ENCODE assay signal across 8 cellular contexts in genomic region chr20:49813305-49813974, GRCh38. TPM values are rescaled to one million over a fixed set of nuclear protein-coding genes. Genes with fewer than 3 reads are reported as not detected.
DNase-seq lines count a peak whose midpoint lies in the region; ATAC-seq and TF ChIP-seq lines count a peak whose summit lies in the region.

No MANE protein-coding gene starts in this region.

- H3K9me3 Mint-ChIP-seq in activated naive CD4-positive, alpha-beta T cell treated with anti-CD3 and anti-CD28 coated beads, Interleukin-2, amount 50 U/mL, for 24 hours = no peaks in the 10 kb centered on the region
- no peaks in the 10 kb centered on the region for H3K9me3 Mint-ChIP-seq in type B pancreatic cell

- H3K36me3 ChIP-seq in ascending aorta = peaks cover 0 to 23% of the 10 kb centered on the region in 2 donors
- peaks cover 0 to 17% (median 3%) of the 10 kb centered on the region in 4 donors for H3K36me3 ChIP-seq in right lobe of liver

- H3K27ac ChIP-seq in ascending aorta (peak overlapping the region; percentile 89 to 96), right lobe of liver (peak overlapping the region; percentile 90 to 98 (median 92))

- H3K27me3 ChIP-seq in ascending aorta (no peaks in the 10 kb centered on the region), right lobe of liver (no peaks in the 10 kb centered on the region)

- H3K4me1 ChIP-seq in ascending aorta (peaks cover 0 to 11% of the 10 kb centered on the region in 2 donors), right lobe of liver (peaks cover 0 to 18% (median 2%) of the 10 kb centered on the region in 4 donors)

- intact Hi-C loops in ascending aorta (cut with DNase I) = loop anchor here (1.0 to 5.0 kb wide), 4 partner anchors 37 to 100 kb away; partner anchors contain the start of gene B4GALT5
- intact Hi-C loops in right lobe of liver (cut with DNase I) = no loop called here

- TF ChIP-seq POLR2A in right lobe of liver (IDR thresholded peaks at IDR 0.05) = no peak

- H3K36me3 Mint-ChIP-seq in activated naive CD4-positive, alpha-beta T cell treated with anti-CD3 and anti-CD28 coated beads, Interleukin-2, amount 50 U/mL, for 24 hours = peaks cover 9% of the 10 kb centered on the region
- H3K36me3 Mint-ChIP-seq in type B pancreatic cell = no peaks in the 10 kb centered on the region

- H3K4me3 Mint-ChIP-seq in activated naive CD4-positive, alpha-beta T cell treated with anti-CD3 and anti-CD28 coated beads, Interleukin-2, amount 50 U/mL, for 24 hours = peak overlapping the region; percentile 98
- H3K4me3 Mint-ChIP-seq in type B pancreatic cell = peak overlapping the region; percentile 93

- H3K27me3 Mint-ChIP-seq in activated naive CD4-positive, alpha-beta T cell treated with anti-CD3 and anti-CD28 coated beads, Interleukin-2, amount 50 U/mL, for 24 hours = no peaks in the 10 kb centered on the region
- H3K27me3 Mint-ChIP-seq in type B pancreatic cell = no peaks in the 10 kb centered on the region

- 6% methylated on average over 11 of the region's 11 CpGs for WGBS in right lobe of liver (ENCODE audit: insufficient coverage, low coverage, low lambda C conversion rate, missing lambda C conversion rate)

- H3K4me3 ChIP-seq in ascending aorta (peak overlapping the region; percentile 72 to 94), right lobe of liver (peak overlapping the region; percentile 72 to 95 (median 88))

- DNase-seq in activated naive CD4-positive, alpha-beta T cell treated with anti-CD3 and anti-CD28 coated beads, Interleukin-2, amount 50 U/mL, for 16 hours = no peak
- DNase-seq in ascending aorta (ENCODE audit: low spot score in 2 of 2) (no peak), right lobe of liver (no peak), type B pancreatic cell (ENCODE audit: extremely low spot score, unreplicated experiment) (no peak), EL (no peak), NOMO-1 treated with DMSO at 0.1 percent for 48 hours (lab: John Stamatoyannopoulos, UW; ENCODE audit: unreplicated experiment) (no peak)

- ATAC-seq in right lobe of liver (peak in 1 of 4 donors; percentile 5), GM18520 (IDR thresholded peaks at IDR 0.05; ENCODE audit: unreplicated experiment) (no peak)

- TF ChIP-seq CTCF in ascending aorta (IDR thresholded peaks at IDR 0.05) (no peak), right lobe of liver (IDR thresholded peaks at IDR 0.05) (no peak), type B pancreatic cell (conservative IDR thresholded peaks at IDR 0.05) (no peak)

- H3K9me3 ChIP-seq in ascending aorta = no peaks in the 10 kb centered on the region
- no peaks in the 10 kb centered on the region for H3K9me3 ChIP-seq in right lobe of liver

- H3K4me1 Mint-ChIP-seq in activated naive CD4-positive, alpha-beta T cell treated with anti-CD3 and anti-CD28 coated beads, Interleukin-2, amount 50 U/mL, for 24 hours = peaks cover 47% of the 10 kb centered on the region
- H3K4me1 Mint-ChIP-seq in type B pancreatic cell (ENCODE audit: unreplicated experiment) = peaks cover 17% of the 10 kb centered on the region

- peak overlapping the region; percentile 99 for H3K27ac Mint-ChIP-seq in activated naive CD4-positive, alpha-beta T cell treated with anti-CD3 and anti-CD28 coated beads, Interleukin-2, amount 50 U/mL, for 24 hours
- peak overlapping the region; percentile 94 for H3K27ac Mint-ChIP-seq in type B pancreatic cell

RNA-seq across cellular contexts. Expression of gene SLC9A8, which starts 0.8 kb away (rescaled TPM):
- total RNA-seq in ascending aorta (9.7 TPM), right lobe of liver (10 to 100 TPM in 3 of 6 experiments, 1 to 10 TPM in 3; 6.8 to 10.6 (median 9.6) TPM), type B pancreatic cell (ENCODE audit: low replicate concordance) (8.6 and 9.4 TPM in 2 replicates)
